Comparison of ENCODE assay signal across 1 cellular context in the genomic region with DNA sequence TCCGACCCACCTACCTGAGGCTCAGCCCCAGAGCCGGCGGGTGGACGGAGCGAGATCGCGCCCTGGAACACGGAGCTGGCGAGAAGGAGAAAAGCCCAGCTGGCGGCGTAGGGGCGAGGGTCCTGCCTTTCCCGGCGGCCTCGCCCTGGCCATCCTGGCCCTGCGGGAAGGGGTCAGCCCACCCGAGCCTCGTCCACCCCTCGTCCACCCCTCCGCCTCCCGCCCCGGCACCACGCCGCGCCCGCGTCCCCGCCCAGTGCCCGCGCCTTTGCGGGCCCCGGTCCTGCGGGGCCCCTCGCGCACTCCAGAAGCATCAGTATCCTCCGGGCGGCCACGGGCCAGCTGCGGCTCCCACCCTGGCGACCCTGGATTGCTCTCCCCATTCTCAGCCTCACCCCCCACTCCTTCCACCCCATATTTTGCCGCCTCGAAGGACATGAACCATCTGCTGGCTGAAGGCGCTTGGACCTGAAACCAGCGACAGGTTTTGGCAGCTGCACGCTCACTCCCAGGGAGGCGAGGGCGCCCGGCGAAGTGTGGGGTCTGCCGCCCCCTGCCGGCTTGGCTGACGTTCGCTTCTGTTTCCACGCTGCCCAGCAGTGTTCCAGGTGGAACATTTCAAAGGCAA.
TF ChIP-seq lines count a peak whose summit lies in the region.

No MANE protein-coding gene starts in this region.

TF ChIP-seq in WTC11, 78 proteins besides CTCF, POLR2A, EP300 and RAD21 (continued from another document):
- TF ChIP-seq ZNF317 (CRISPR knock-in tag; IDR thresholded peaks at IDR 0.05; ENCODE audit: borderline replicate concordance, low read depth) (no peak), EMX1 (CRISPR knock-in tag; IDR thresholded peaks at IDR 0.05) (no peak), SOX15 (CRISPR knock-in tag; IDR thresholded peaks at IDR 0.05) (no peak), JUN (CRISPR knock-in tag; IDR thresholded peaks at IDR 0.05) (no peak), CREB1 (CRISPR knock-in tag; IDR thresholded peaks at IDR 0.05) (0 out of 2 replicates have a peak, but pooled peaks have one; percentile 56), ZNF263 (CRISPR knock-in tag; IDR thresholded peaks at IDR 0.05; ENCODE audit: low read depth) (no peak), TEAD4 (CRISPR knock-in tag; IDR thresholded peaks at IDR 0.05) (no peak), FOXP1 (CRISPR knock-in tag; IDR thresholded peaks at IDR 0.05; ENCODE audit: borderline replicate concordance) (0 out of 2 replicates have a peak, but pooled peaks have one; percentile 33), NFE2L1 (CRISPR knock-in tag; IDR thresholded peaks at IDR 0.05) (0 out of 2 replicates have a peak, but pooled peaks have one; percentile 46), MAX (CRISPR knock-in tag; IDR thresholded peaks at IDR 0.05) (peak; percentile 84), ZSCAN18 (CRISPR knock-in tag; IDR thresholded peaks at IDR 0.05) (no peak), MXD4 (CRISPR knock-in tag; IDR thresholded peaks at IDR 0.05; ENCODE audit: borderline replicate concordance) (no peak), FOXJ3 (CRISPR knock-in tag; IDR thresholded peaks at IDR 0.05; ENCODE audit: borderline replicate concordance) (no peak)
- TF ChIP-seq, protein P1, sequence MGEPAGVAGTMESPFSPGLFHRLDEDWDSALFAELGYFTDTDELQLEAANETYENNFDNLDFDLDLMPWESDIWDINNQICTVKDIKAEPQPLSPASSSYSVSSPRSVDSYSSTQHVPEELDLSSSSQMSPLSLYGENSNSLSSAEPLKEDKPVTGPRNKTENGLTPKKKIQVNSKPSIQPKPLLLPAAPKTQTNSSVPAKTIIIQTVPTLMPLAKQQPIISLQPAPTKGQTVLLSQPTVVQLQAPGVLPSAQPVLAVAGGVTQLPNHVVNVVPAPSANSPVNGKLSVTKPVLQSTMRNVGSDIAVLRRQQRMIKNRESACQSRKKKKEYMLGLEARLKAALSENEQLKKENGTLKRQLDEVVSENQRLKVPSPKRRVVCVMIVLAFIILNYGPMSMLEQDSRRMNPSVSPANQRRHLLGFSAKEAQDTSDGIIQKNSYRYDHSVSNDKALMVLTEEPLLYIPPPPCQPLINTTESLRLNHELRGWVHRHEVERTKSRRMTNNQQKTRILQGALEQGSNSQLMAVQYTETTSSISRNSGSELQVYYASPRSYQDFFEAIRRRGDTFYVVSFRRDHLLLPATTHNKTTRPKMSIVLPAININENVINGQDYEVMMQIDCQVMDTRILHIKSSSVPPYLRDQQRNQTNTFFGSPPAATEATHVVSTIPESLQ (CRISPR knock-in tag; IDR thresholded peaks at IDR 0.05), result no peak
- TF ChIP-seq, protein P2, sequence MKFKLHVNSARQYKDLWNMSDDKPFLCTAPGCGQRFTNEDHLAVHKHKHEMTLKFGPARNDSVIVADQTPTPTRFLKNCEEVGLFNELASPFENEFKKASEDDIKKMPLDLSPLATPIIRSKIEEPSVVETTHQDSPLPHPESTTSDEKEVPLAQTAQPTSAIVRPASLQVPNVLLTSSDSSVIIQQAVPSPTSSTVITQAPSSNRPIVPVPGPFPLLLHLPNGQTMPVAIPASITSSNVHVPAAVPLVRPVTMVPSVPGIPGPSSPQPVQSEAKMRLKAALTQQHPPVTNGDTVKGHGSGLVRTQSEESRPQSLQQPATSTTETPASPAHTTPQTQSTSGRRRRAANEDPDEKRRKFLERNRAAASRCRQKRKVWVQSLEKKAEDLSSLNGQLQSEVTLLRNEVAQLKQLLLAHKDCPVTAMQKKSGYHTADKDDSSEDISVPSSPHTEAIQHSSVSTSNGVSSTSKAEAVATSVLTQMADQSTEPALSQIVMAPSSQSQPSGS (CRISPR knock-in tag; IDR thresholded peaks at IDR 0.05; ENCODE audit: borderline replicate concordance, low read depth), result no peak
- TF ChIP-seq, protein P3, sequence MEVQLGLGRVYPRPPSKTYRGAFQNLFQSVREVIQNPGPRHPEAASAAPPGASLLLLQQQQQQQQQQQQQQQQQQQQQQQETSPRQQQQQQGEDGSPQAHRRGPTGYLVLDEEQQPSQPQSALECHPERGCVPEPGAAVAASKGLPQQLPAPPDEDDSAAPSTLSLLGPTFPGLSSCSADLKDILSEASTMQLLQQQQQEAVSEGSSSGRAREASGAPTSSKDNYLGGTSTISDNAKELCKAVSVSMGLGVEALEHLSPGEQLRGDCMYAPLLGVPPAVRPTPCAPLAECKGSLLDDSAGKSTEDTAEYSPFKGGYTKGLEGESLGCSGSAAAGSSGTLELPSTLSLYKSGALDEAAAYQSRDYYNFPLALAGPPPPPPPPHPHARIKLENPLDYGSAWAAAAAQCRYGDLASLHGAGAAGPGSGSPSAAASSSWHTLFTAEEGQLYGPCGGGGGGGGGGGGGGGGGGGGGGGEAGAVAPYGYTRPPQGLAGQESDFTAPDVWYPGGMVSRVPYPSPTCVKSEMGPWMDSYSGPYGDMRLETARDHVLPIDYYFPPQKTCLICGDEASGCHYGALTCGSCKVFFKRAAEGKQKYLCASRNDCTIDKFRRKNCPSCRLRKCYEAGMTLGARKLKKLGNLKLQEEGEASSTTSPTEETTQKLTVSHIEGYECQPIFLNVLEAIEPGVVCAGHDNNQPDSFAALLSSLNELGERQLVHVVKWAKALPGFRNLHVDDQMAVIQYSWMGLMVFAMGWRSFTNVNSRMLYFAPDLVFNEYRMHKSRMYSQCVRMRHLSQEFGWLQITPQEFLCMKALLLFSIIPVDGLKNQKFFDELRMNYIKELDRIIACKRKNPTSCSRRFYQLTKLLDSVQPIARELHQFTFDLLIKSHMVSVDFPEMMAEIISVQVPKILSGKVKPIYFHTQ (CRISPR knock-in tag; IDR thresholded peaks at IDR 0.05), result no peak
- TF ChIP-seq, protein P4, sequence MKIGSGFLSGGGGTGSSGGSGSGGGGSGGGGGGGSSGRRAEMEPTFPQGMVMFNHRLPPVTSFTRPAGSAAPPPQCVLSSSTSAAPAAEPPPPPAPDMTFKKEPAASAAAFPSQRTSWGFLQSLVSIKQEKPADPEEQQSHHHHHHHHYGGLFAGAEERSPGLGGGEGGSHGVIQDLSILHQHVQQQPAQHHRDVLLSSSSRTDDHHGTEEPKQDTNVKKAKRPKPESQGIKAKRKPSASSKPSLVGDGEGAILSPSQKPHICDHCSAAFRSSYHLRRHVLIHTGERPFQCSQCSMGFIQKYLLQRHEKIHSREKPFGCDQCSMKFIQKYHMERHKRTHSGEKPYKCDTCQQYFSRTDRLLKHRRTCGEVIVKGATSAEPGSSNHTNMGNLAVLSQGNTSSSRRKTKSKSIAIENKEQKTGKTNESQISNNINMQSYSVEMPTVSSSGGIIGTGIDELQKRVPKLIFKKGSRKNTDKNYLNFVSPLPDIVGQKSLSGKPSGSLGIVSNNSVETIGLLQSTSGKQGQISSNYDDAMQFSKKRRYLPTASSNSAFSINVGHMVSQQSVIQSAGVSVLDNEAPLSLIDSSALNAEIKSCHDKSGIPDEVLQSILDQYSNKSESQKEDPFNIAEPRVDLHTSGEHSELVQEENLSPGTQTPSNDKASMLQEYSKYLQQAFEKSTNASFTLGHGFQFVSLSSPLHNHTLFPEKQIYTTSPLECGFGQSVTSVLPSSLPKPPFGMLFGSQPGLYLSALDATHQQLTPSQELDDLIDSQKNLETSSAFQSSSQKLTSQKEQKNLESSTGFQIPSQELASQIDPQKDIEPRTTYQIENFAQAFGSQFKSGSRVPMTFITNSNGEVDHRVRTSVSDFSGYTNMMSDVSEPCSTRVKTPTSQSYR (CRISPR knock-in tag; IDR thresholded peaks at IDR 0.05), result peak; percentile 23; the same call in 1 of the 2 replicates
